10 cellular contexts compared by ENCODE assay signal in genomic region chr10:61836888-61837747, GRCh38.
DNase-seq lines count a peak whose midpoint lies in the region; ATAC-seq and TF ChIP-seq lines count a peak whose summit lies in the region.
"Had no signal": no experiment of that assay in that cellular context is flagged by ENCODE, and none has a peak within 500 bp of the region (broad histone marks: within the 10 kb centered on the region; RNA-seq: fewer than 3 reads in every experiment).

No MANE protein-coding gene starts in this region.

- TF ChIP-seq POLR2A in stomach (IDR thresholded peaks at IDR 0.05): no peak

- H3K9me3 ChIP-seq in HEK293 (ENCODE audit: control insufficient read depth, insufficient read depth, low read depth, low read length): no peaks in the 10 kb centered on the region
- H3K9me3 ChIP-seq in SK-N-SH: no peaks in the 10 kb centered on the region
- H3K9me3 ChIP-seq in stomach: no peaks in the 10 kb centered on the region

- no peaks in the 10 kb centered on the region for H3K9me2 ChIP-seq in SK-N-SH

- H3K27me3 ChIP-seq in SK-N-SH (ENCODE audit: insufficient read depth) (no peaks in the 10 kb centered on the region), stomach (no peaks in the 10 kb centered on the region)

- H3K4me3 ChIP-seq in HEK293 (ENCODE audit: low read depth, low read length) (no peak overlapping the region), SK-N-SH (ENCODE audit: low read depth in 2 of 2, low read length in 1 of 2) (peak overlapping the region; percentile 9 to 39; a peak in 1 of 4 replicates), stomach (peak overlapping the region in 1 of 4 donors; percentile 14)

- POLR2A ChIA-PET in HEK293 (lab: Yijun Ruan, JAX) (interaction anchor here (0.6 to 1.2 kb wide), 6 partner anchors 9 to 216 kb away, joined by 3 to 9 read pairs (median 4); no protein-coding TSS in a partner anchor), SK-N-SH (lab: Yijun Ruan, JAX) (no interaction called here)

- WGBS in SK-N-SH (ENCODE audit: low lambda C conversion rate): 6% methylated on average over 4 of the region's 4 CpGs
- 13 to 30% (median 18%) methylated on average over 4 of the region's 4 CpGs for WGBS in stomach, 5 donors

- H3K36me3 ChIP-seq in HEK293 (ENCODE audit: control insufficient read depth in 2 of 2, insufficient read depth in 1 of 2, low read length in 2 of 2) (no peaks in the 10 kb centered on the region), SK-N-SH (replicated peaks in 1 of 2; ENCODE audit: control insufficient read depth in 1 of 2, insufficient read depth in 2 of 2, low read length in 1 of 2) (no peaks in the 10 kb centered on the region), stomach (no peaks in the 10 kb centered on the region)

- H3K4me2 ChIP-seq in SK-N-SH: peak overlapping the region; percentile 71

- DNase-seq in SK-N-SH (no peak), glomerular endothelial cell (ENCODE audit: extremely low read depth, low read depth, low spot score) (peak; percentile 45), stomach (no peak), occipital lobe (lab: John Stamatoyannopoulos, UW) (no peak)
- no peak for DNase-seq in stimulated activated CD4-positive, alpha-beta T cell treated with anti-CD3 and anti-CD28 coated beads, Interleukin-15, amount 100 ng/mL, for 24 hours
- DNase-seq: stimulated activated CD4-positive, alpha-beta T cell treated with anti-CD3 and anti-CD28 coated beads, Interleukin-2, amount 100 ng/mL, for 48 hours had no signal

- TF ChIP-seq CTCF in HEK293 (tag by site-specific recombination; IDR thresholded peaks at IDR 0.05) (no peak), SK-N-SH (IDR thresholded peaks at IDR 0.05) (no peak), stomach (IDR thresholded peaks at IDR 0.05) (no peak)

- no peaks in the 10 kb centered on the region for H3K79me2 ChIP-seq in SK-N-SH (ENCODE audit: insufficient read depth)

- H3F3A ChIP-seq in SK-N-SH (replicated peaks; ENCODE audit: insufficient read depth): peaks cover 24% of the 10 kb centered on the region

- peak overlapping the region; percentile 37; the same call in 1 of the 2 replicates for H2AFZ ChIP-seq in SK-N-SH (ENCODE audit: low read depth)

- intact Hi-C loops in stomach (cut with DNase I; ENCODE audit: low total_unique reads): no loop called here

- peak overlapping the region; percentile 55 for H3K9ac ChIP-seq in SK-N-SH

- H4K20me1 ChIP-seq in SK-N-SH (ENCODE audit: insufficient read depth): no peaks in the 10 kb centered on the region

- TF ChIP-seq EP300 in SK-N-SH (IDR thresholded peaks at IDR 0.05; ENCODE audit: borderline replicate concordance in 1 of 2, low read depth in 1 of 2, low read length in 1 of 2) (peak; percentile 11 to 82; a peak in 2 of 4 replicates), stomach (IDR thresholded peaks at IDR 0.05) (no peak)

- no peak for ATAC-seq in GM18909 (IDR thresholded peaks at IDR 0.05; ENCODE audit: poor library complexity, unreplicated experiment)
- ATAC-seq in GM21515 (IDR thresholded peaks at IDR 0.05; ENCODE audit: unreplicated experiment): no peak
- ATAC-seq: esophagus mucosa had no signal

- peaks cover 19% of the 10 kb centered on the region for H3K4me1 ChIP-seq in HEK293 (ENCODE audit: control insufficient read depth, insufficient read depth, low read length)
- H3K4me1 ChIP-seq in SK-N-SH (ENCODE audit: control insufficient read depth in 1 of 2, insufficient read depth in 2 of 2, low read depth in 1 of 2, low read length in 1 of 2): peaks cover 21 to 32% of the 10 kb centered on the region in 2 experiments
- peaks cover 44 to 70% (median 57%) of the 10 kb centered on the region in 4 donors for H3K4me1 ChIP-seq in stomach

- CTCF ChIA-PET in HEK293 (lab: Yijun Ruan, JAX): interaction anchor here (0.6 to 1.4 kb wide), 7 partner anchors 10 to 1077 kb away, joined by 3 to 12 read pairs (median 4); no protein-coding TSS in a partner anchor
- CTCF ChIA-PET in SK-N-SH (lab: Yijun Ruan, JAX): interaction anchor here (0.8 to 2.1 kb wide), 10 partner anchors 28 to 408 kb away, joined by 3 to 7 read pairs (median 4); no protein-coding TSS in a partner anchor

- H3K27ac ChIP-seq in HEK293 (ENCODE audit: extremely low read depth, low read depth, low read length) (0 out of 2 replicates have a peak overlapping the region, but pooled peaks have one; percentile 21), SK-N-SH (ENCODE audit: low read depth in 2 of 2, low read length in 1 of 2) (peak overlapping the region; percentile 89 to 93), stomach (peak overlapping the region; percentile 58 to 84 (median 80))

- TF ChIP-seq RAD21 in SK-N-SH (IDR thresholded peaks at IDR 0.05; ENCODE audit: low read length): no peak

TF ChIP-seq in HEK293, 187 proteins besides CTCF, POLR2A, EP300 and RAD21 (continues in another document):
- TF ChIP-seq ZNF423 (tag by site-specific recombination; IDR thresholded peaks at IDR 0.05) (no peak), ZNF341 (tag by site-specific recombination; IDR thresholded peaks at IDR 0.05; ENCODE audit: low read depth) (no peak), MEIS1 (CRISPR knock-in tag; IDR thresholded peaks at IDR 0.05; ENCODE audit: borderline replicate concordance) (no peak), ZNF785 (tag by site-specific recombination; IDR thresholded peaks at IDR 0.05) (no peak), YY1 (tag by site-specific recombination; IDR thresholded peaks at IDR 0.05) (no peak), ZIC2 (tag by site-specific recombination; IDR thresholded peaks at IDR 0.05) (no peak), ZNF48 (tag by site-specific recombination; IDR thresholded peaks at IDR 0.05) (no peak)
- TF ChIP-seq, protein P1, sequence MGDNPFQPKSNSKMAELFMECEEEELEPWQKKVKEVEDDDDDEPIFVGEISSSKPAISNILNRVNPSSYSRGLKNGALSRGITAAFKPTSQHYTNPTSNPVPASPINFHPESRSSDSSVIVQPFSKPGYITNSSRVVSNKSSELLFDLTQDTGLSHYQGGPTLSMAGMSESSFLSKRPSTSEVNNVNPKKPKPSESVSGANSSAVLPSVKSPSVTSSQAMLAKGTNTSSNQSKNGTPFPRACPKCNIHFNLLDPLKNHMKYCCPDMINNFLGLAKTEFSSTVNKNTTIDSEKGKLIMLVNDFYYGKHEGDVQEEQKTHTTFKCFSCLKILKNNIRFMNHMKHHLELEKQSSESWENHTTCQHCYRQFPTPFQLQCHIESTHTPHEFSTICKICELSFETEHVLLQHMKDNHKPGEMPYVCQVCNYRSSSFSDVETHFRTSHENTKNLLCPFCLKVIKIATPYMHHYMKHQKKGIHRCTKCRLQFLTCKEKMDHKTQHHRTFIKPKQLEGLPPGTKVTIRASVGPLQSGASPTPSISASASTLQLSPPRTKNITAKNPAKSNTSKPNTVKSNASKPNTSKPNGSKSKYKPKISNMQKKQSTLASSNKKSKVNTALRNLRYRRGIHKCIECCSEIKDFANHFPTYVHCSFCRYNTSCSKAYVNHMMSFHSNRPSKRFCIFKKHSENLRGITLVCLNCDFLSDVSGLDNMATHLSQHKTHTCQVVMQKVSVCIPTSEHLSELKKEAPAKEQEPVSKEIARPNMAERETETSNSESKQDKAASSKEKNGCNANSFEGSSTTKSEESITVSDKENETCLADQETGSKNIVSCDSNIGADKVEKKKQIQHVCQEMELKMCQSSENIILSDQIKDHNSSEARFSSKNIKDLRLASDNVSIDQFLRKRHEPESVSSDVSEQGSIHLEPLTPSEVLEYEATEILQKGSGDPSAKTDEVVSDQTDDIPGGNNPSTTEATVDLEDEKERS (tag by site-specific recombination; IDR thresholded peaks at IDR 0.05): no peak

TF ChIP-seq in SK-N-SH, 30 proteins besides CTCF, POLR2A, EP300 and RAD21 (continues in another document):
- peak; percentile 76 for TF ChIP-seq TCF12 (IDR thresholded peaks at IDR 0.05)
- 0 out of 2 replicates have a peak, but pooled peaks have one; percentile 37 for TF ChIP-seq RXRA (IDR thresholded peaks at IDR 0.05; ENCODE audit: borderline replicate concordance, low read depth)
- TF ChIP-seq FOSL2 (IDR thresholded peaks at IDR 0.05; ENCODE audit: borderline replicate concordance, low read depth): peak; percentile 89
- TF ChIP-seq, protein P2, sequence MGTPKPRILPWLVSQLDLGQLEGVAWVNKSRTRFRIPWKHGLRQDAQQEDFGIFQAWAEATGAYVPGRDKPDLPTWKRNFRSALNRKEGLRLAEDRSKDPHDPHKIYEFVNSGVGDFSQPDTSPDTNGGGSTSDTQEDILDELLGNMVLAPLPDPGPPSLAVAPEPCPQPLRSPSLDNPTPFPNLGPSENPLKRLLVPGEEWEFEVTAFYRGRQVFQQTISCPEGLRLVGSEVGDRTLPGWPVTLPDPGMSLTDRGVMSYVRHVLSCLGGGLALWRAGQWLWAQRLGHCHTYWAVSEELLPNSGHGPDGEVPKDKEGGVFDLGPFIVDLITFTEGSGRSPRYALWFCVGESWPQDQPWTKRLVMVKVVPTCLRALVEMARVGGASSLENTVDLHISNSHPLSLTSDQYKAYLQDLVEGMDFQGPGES (IDR thresholded peaks at IDR 0.05; ENCODE audit: low read depth, low read length): no peak
- TF ChIP-seq MEF2A (IDR thresholded peaks at IDR 0.05; ENCODE audit: borderline replicate concordance, low read depth): peak; percentile 85
- TF ChIP-seq POLR2AphosphoS5 (IDR thresholded peaks at IDR 0.05; ENCODE audit: low read depth, low read length): peak; percentile 22; the same call in 1 of the 2 replicates
- TF ChIP-seq NFIC (IDR thresholded peaks at IDR 0.05; ENCODE audit: borderline replicate concordance): peak; percentile 72
- 0 out of 2 replicates have a peak, but pooled peaks have one; percentile 16 for TF ChIP-seq FOXM1 (IDR thresholded peaks at IDR 0.05; ENCODE audit: low read depth)
- no peak for TF ChIP-seq EZH2phosphoT487 (IDR thresholded peaks at IDR 0.05; ENCODE audit: borderline replicate concordance, low read depth)
- TF ChIP-seq, protein P3, sequence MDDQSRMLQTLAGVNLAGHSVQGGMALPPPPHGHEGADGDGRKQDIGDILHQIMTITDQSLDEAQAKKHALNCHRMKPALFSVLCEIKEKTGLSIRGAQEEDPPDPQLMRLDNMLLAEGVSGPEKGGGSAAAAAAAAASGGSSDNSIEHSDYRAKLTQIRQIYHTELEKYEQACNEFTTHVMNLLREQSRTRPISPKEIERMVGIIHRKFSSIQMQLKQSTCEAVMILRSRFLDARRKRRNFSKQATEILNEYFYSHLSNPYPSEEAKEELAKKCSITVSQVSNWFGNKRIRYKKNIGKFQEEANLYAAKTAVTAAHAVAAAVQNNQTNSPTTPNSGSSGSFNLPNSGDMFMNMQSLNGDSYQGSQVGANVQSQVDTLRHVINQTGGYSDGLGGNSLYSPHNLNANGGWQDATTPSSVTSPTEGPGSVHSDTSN (IDR thresholded peaks at IDR 0.05): peak; percentile 29; the same call in 1 of the 2 replicates
- no peak for TF ChIP-seq ELF1 (IDR thresholded peaks at IDR 0.05)
- peak; percentile 88 for TF ChIP-seq JUND (IDR thresholded peaks at IDR 0.05)

Comparison
In these comparisons a context has a peak if more than half of its experiments do, and no peak if none do; other contexts are left out.
1. H3K27ac ChIP-seq: peak in every context shown above with its lines; median percentile 91 in SK-N-SH; 80 in stomach; 21 in HEK293.